ENCODE assay signal across 18 cellular contexts in genomic region chr7:150715293-150715692, GRCh38. TPM values are rescaled to one million over a fixed set of nuclear protein-coding genes. Genes with fewer than 3 reads are reported as not detected.
DNase-seq lines count a peak whose midpoint lies in the region; ATAC-seq and TF ChIP-seq lines count a peak whose summit lies in the region.
"Had no signal": no experiment of that assay in that cellular context is flagged by ENCODE, and none has a peak within 500 bp of the region (broad histone marks: within the 10 kb centered on the region; RNA-seq: fewer than 3 reads in every experiment).

No MANE protein-coding gene starts in this region.

- TF ChIP-seq CTCF in GM12875 (IDR thresholded peaks at IDR 0.05; ENCODE audit: borderline replicate concordance, insufficient read depth, low read depth, low read length), result peak; percentile 44; the same call in 1 of the 2 replicates

- H3K4me1 Mint-ChIP-seq in natural killer cell treated with Interleukin-12 subunit alpha and Interleukin-12 subunit beta and Interleukin-15 and Interleukin-18, amount 100 ng/mL, for 72 hours (ENCODE audit: low read depth in 2 of 2), result peaks cover 50 to 68% of the 10 kb centered on the region in 2 donors
- H3K4me1 Mint-ChIP-seq: endodermal cell had no signal

- DNase-seq in activated CD4-positive, CD25-positive, alpha-beta regulatory T cell treated with anti-CD3 and anti-CD28 coated beads, Interleukin-2, amount 50 U/mL, for 72 hours, result no peak
- DNase-seq in activated naive CD4-positive, alpha-beta T cell treated with anti-CD3 and anti-CD28 coated beads, Interleukin-2, amount 50 U/mL, for 72 hours (ENCODE audit: low spot score in 2 of 2), result no peak
- DNase-seq in natural killer cell treated with Interleukin-12 subunit alpha and Interleukin-12 subunit beta and Interleukin-15 and Interleukin-18, amount 100 ng/mL, for 72 hours (ENCODE audit: low spot score), result no peak
- DNase-seq in germinal center (ENCODE audit: low spot score) (no peak), NCI-H510A treated with DMSO at 0.1 percent for 48 hours (lab: John Stamatoyannopoulos, UW) (no peak)
- DNase-seq: 8988T, body of pancreas, Caco-2, endodermal cell, kidney glomerular epithelial cell, NCI-H1048, nephron progenitor cell, PC-3, sigmoid colon, tibial artery had no signal

- no peaks in the 10 kb centered on the region for H3K27me3 Mint-ChIP-seq in natural killer cell treated with Interleukin-12 subunit alpha and Interleukin-12 subunit beta and Interleukin-15 and Interleukin-18, amount 100 ng/mL, for 72 hours

- peak; percentile 65 to 66 for ATAC-seq in activated CD4-positive, CD25-positive, alpha-beta regulatory T cell treated with anti-CD3 and anti-CD28 coated beads, Interleukin-2, amount 50 U/mL, for 24 hours
- ATAC-seq in activated naive CD4-positive, alpha-beta T cell treated with anti-CD3 and anti-CD28 coated beads, Interleukin-2, amount 50 U/mL, for 72 hours, result peak; percentile 63 to 77
- no peak for ATAC-seq in natural killer cell treated with Interleukin-12 subunit alpha and Interleukin-12 subunit beta and Interleukin-15 and Interleukin-18, amount 100 ng/mL, for 72 hours
- ATAC-seq in GM19035 (IDR thresholded peaks at IDR 0.05; ENCODE audit: unreplicated experiment), result no peak
- ATAC-seq: body of pancreas, PC-3 had no signal

- H3K36me3 Mint-ChIP-seq in activated naive CD4-positive, alpha-beta T cell treated with anti-CD3 and anti-CD28 coated beads, Interleukin-2, amount 50 U/mL, for 72 hours, result peaks cover 47 to 66% of the 10 kb centered on the region in 2 donors
- peaks cover 43% of the 10 kb centered on the region for H3K36me3 Mint-ChIP-seq in natural killer cell treated with Interleukin-12 subunit alpha and Interleukin-12 subunit beta and Interleukin-15 and Interleukin-18, amount 100 ng/mL, for 72 hours

- peak overlapping the region; percentile 81 for H3K4me3 Mint-ChIP-seq in natural killer cell treated with Interleukin-12 subunit alpha and Interleukin-12 subunit beta and Interleukin-15 and Interleukin-18, amount 100 ng/mL, for 72 hours
- H3K4me3 Mint-ChIP-seq: endodermal cell, nephron progenitor cell had no signal

- no peak overlapping the region for H3K4me3 ChIP-seq in GM12875 (ENCODE audit: low read depth, low read length)
- H3K4me3 ChIP-seq: body of pancreas, tibial artery had no signal

- H3K27ac Mint-ChIP-seq in activated naive CD4-positive, alpha-beta T cell treated with anti-CD3 and anti-CD28 coated beads, Interleukin-2, amount 50 U/mL, for 72 hours, result peak overlapping the region; percentile 85 to 98
- peak overlapping the region; percentile 99 for H3K27ac Mint-ChIP-seq in natural killer cell treated with Interleukin-12 subunit alpha and Interleukin-12 subunit beta and Interleukin-15 and Interleukin-18, amount 100 ng/mL, for 72 hours
- H3K27ac Mint-ChIP-seq: endodermal cell, nephron progenitor cell had no signal

- peaks cover 13 to 18% of the 10 kb centered on the region in 2 donors for H3K9me3 Mint-ChIP-seq in activated naive CD4-positive, alpha-beta T cell treated with anti-CD3 and anti-CD28 coated beads, Interleukin-2, amount 50 U/mL, for 72 hours
- peaks cover 12% of the 10 kb centered on the region for H3K9me3 Mint-ChIP-seq in natural killer cell treated with Interleukin-12 subunit alpha and Interleukin-12 subunit beta and Interleukin-15 and Interleukin-18, amount 100 ng/mL, for 72 hours

RNA-seq across cellular contexts. Expression of gene GIMAP1, which starts 1.1 kb away (rescaled TPM):
- total RNA-seq in activated naive CD4-positive, alpha-beta T cell treated with anti-CD3 and anti-CD28 coated beads, Interleukin-2, amount 50 U/mL, for 72 hours, result 10 to 100 TPM in 1 of 2 donors, 1 to 10 TPM in 1; 3.1 to 10.7 TPM
- 1 to 10 TPM; 6.6 to 8.8 TPM for total RNA-seq in natural killer cell treated with Interleukin-12 subunit alpha and Interleukin-12 subunit beta and Interleukin-15 and Interleukin-18, amount 100 ng/mL, for 72 hours
- total RNA-seq: Caco-2, endodermal cell, PC-3 had no signal

RNA-seq across cellular contexts. Expression of gene GIMAP5, which starts 21.9 kb away (rescaled TPM):
- total RNA-seq in activated naive CD4-positive, alpha-beta T cell treated with anti-CD3 and anti-CD28 coated beads, Interleukin-2, amount 50 U/mL, for 72 hours, result 100 to 1,000 TPM in 1 of 2 donors, 10 to 100 TPM in 1; 73.1 to 115 TPM
- total RNA-seq in natural killer cell treated with Interleukin-12 subunit alpha and Interleukin-12 subunit beta and Interleukin-15 and Interleukin-18, amount 100 ng/mL, for 72 hours, result 100 to 1,000 TPM in 1 of 2 donors, 10 to 100 TPM in 1; 75.5 to 136 TPM
- total RNA-seq: Caco-2, endodermal cell, PC-3 had no signal

RNA-seq across cellular contexts. Expression of gene GIMAP2, which starts 29.8 kb away (rescaled TPM):
- 10 to 100 TPM; 47.8 to 56.5 TPM for total RNA-seq in activated naive CD4-positive, alpha-beta T cell treated with anti-CD3 and anti-CD28 coated beads, Interleukin-2, amount 50 U/mL, for 72 hours
- 10 to 100 TPM; 26.1 to 39.2 TPM for total RNA-seq in natural killer cell treated with Interleukin-12 subunit alpha and Interleukin-12 subunit beta and Interleukin-15 and Interleukin-18, amount 100 ng/mL, for 72 hours
- total RNA-seq: Caco-2, endodermal cell, PC-3 had no signal

Comparison
In these comparisons a context has a peak if more than half of its experiments do, and no peak if none do; other contexts are left out.
1. ATAC-seq: peak in activated CD4-positive, CD25-positive, alpha-beta regulatory T cell treated with anti-CD3 and anti-CD28 coated beads, Interleukin-2, amount 50 U/mL, for 24 hours (2 of 2) and activated naive CD4-positive, alpha-beta T cell treated with anti-CD3 and anti-CD28 coated beads, Interleukin-2, amount 50 U/mL, for 72 hours (2 of 2); none in natural killer cell treated with Interleukin-12 subunit alpha and Interleukin-12 subunit beta and Interleukin-15 and Interleukin-18, amount 100 ng/mL, for 72 hours (0 of 2) and GM19035 (single experiment).